1 cellular context compared by ENCODE assay signal in genomic region chr20:41329435-41330342, GRCh38.
TF ChIP-seq lines count a peak whose summit lies in the region.

No MANE protein-coding gene starts in this region.

TF ChIP-seq in A549, 52 proteins besides CTCF, POLR2A, EP300 and RAD21 (continued from another document):
- TF ChIP-seq ZC3H11A (IDR thresholded peaks at IDR 0.05), result no peak
